ENCODE assay signal across 9 cellular contexts in the genomic region with DNA sequence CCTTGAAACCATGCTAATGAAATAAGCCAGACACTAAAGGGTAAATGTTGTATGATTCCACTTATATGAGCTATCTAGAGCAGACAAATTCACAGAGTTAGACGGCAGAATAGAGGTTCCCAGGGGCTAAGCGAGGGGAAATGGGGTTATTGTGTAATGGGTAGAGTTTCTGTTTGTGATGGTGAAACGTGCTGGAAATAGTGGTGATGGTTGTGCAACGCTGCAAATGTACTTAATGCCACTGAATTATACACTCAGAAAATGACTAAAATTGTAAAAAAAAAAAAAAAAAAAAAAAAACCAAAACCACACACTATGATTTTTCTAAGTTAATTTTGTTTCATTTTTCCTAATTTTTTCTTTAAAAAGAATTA. TPM values are rescaled to one million over a fixed set of nuclear protein-coding genes. Genes with fewer than 3 reads are reported as not detected.
A peak's percentile ranks its signal among the peaks of the same experiment; 100 is the strongest.
DNase-seq lines count a peak whose midpoint lies in the region; ATAC-seq, FAIRE-seq and TF ChIP-seq lines count a peak whose summit lies in the region.
"Had no signal": no experiment of that assay in that cellular context is flagged by ENCODE, and none has a peak within 500 bp of the region (broad histone marks: within the 10 kb centered on the region; RNA-seq: fewer than 3 reads in every experiment).

No MANE protein-coding gene starts in this region.

- TF ChIP-seq CTCF in fibroblast of the aortic adventitia (IDR thresholded peaks at IDR 0.05; ENCODE audit: insufficient read depth, low read length) = no peak

- H3K4me3 ChIP-seq in fibroblast of the aortic adventitia (ENCODE audit: low read depth, low read length) = no peak overlapping the region

- peak overlapping the region; percentile 2 for H3K27ac Mint-ChIP-seq in activated naive CD4-positive, alpha-beta T cell treated with anti-CD3 and anti-CD28 coated beads, Interleukin-2, amount 50 U/mL, for 24 hours
- peak overlapping the region; percentile 72 for H3K27ac Mint-ChIP-seq in stimulated activated effector memory CD8-positive, alpha-beta T cell treated with anti-CD3 and anti-CD28 coated beads, Interleukin-12 subunit alpha, Interleukin-12 subunit beta, amount 100 ng/mL, for 72 hours

- no peak for ATAC-seq in stimulated activated effector memory CD8-positive, alpha-beta T cell treated with anti-CD3 and anti-CD28 coated beads, Interleukin-12 subunit alpha, Interleukin-12 subunit beta, amount 100 ng/mL, for 72 hours
- no peak for ATAC-seq in HG03097 (IDR thresholded peaks at IDR 0.05; ENCODE audit: low FRiP score, unreplicated experiment)

- H3K9me3 Mint-ChIP-seq in activated naive CD4-positive, alpha-beta T cell treated with anti-CD3 and anti-CD28 coated beads, Interleukin-2, amount 50 U/mL, for 24 hours = no peaks in the 10 kb centered on the region
- no peaks in the 10 kb centered on the region for H3K9me3 Mint-ChIP-seq in stimulated activated effector memory CD8-positive, alpha-beta T cell treated with anti-CD3 and anti-CD28 coated beads, Interleukin-12 subunit alpha, Interleukin-12 subunit beta, amount 100 ng/mL, for 72 hours

- no peak overlapping the region for H3K4me3 Mint-ChIP-seq in activated naive CD4-positive, alpha-beta T cell treated with anti-CD3 and anti-CD28 coated beads, Interleukin-2, amount 50 U/mL, for 24 hours
- H3K4me3 Mint-ChIP-seq in stimulated activated effector memory CD8-positive, alpha-beta T cell treated with anti-CD3 and anti-CD28 coated beads, Interleukin-12 subunit alpha, Interleukin-12 subunit beta, amount 100 ng/mL, for 72 hours = peak overlapping the region; percentile 13

- FAIRE-seq in GM19239 (lab: Jason Lieb, UNC) = no peak

- no peak for DNase-seq in activated naive CD4-positive, alpha-beta T cell treated with anti-CD3 and anti-CD28 coated beads, Interleukin-2, amount 50 U/mL, for 16 hours
- DNase-seq in SKM-1 treated with dmso at 0.1 percent for 144 hours (lab: John Stamatoyannopoulos, UW; ENCODE audit: unreplicated experiment) = peak; percentile 86
- peak; percentile 53 for DNase-seq in fibroblast of the aortic adventitia (ENCODE audit: low read depth)
- DNase-seq in stimulated activated effector memory CD8-positive, alpha-beta T cell treated with anti-CD3 and anti-CD28 coated beads, Interleukin-12 subunit alpha, Interleukin-12 subunit beta, amount 100 ng/mL, for 72 hours (ENCODE audit: low spot score in 2 of 2) = no peak
- DNase-seq in kidney glomerular epithelial cell (lab: John Stamatoyannopoulos, UW) = no peak
- DNase-seq in GM19239 (ENCODE audit: insufficient read length, low spot score) = no peak
- DNase-seq: stimulated activated CD4-positive, alpha-beta T cell treated with anti-CD3 and anti-CD28 coated beads, Interleukin-15, amount 100 ng/mL, for 24 hours had no signal

- peaks cover 10% of the 10 kb centered on the region for H3K36me3 Mint-ChIP-seq in activated naive CD4-positive, alpha-beta T cell treated with anti-CD3 and anti-CD28 coated beads, Interleukin-2, amount 50 U/mL, for 24 hours
- peaks cover 81% of the 10 kb centered on the region for H3K36me3 Mint-ChIP-seq in stimulated activated effector memory CD8-positive, alpha-beta T cell treated with anti-CD3 and anti-CD28 coated beads, Interleukin-12 subunit alpha, Interleukin-12 subunit beta, amount 100 ng/mL, for 72 hours

- H3K27me3 Mint-ChIP-seq in activated naive CD4-positive, alpha-beta T cell treated with anti-CD3 and anti-CD28 coated beads, Interleukin-2, amount 50 U/mL, for 24 hours = no peaks in the 10 kb centered on the region

- peaks cover 45% of the 10 kb centered on the region for H3K4me1 Mint-ChIP-seq in activated naive CD4-positive, alpha-beta T cell treated with anti-CD3 and anti-CD28 coated beads, Interleukin-2, amount 50 U/mL, for 24 hours
- peaks cover 60% of the 10 kb centered on the region for H3K4me1 Mint-ChIP-seq in stimulated activated effector memory CD8-positive, alpha-beta T cell treated with anti-CD3 and anti-CD28 coated beads, Interleukin-12 subunit alpha, Interleukin-12 subunit beta, amount 100 ng/mL, for 72 hours

RNA-seq across cellular contexts. Expression of a gene that starts 30.0 kb away (rescaled TPM):
- 4.7 and 25.6 TPM in 2 replicates for total RNA-seq in fibroblast of the aortic adventitia (ENCODE audit: low replicate concordance)

RNA-seq across cellular contexts. Expression of a gene that starts 31.6 kb away (rescaled TPM):
- total RNA-seq in fibroblast of the aortic adventitia (ENCODE audit: low replicate concordance) = 90.4 and 91.3 TPM in 2 replicates

RNA-seq across cellular contexts. Expression of a gene that starts 43.1 kb away (rescaled TPM):
- total RNA-seq in fibroblast of the aortic adventitia (ENCODE audit: low replicate concordance) = 67.0 and 189 TPM in 2 replicates

RNA-seq across cellular contexts. Expression of a gene that starts 54.9 kb away (rescaled TPM):
- total RNA-seq in fibroblast of the aortic adventitia (ENCODE audit: low replicate concordance) = 144 and 187 TPM in 2 replicates

Comparison
In these comparisons a context has a peak if more than half of its experiments do, and no peak if none do; other contexts are left out.
1. DNase-seq: peak in SKM-1 treated with dmso at 0.1 percent for 144 hours (single experiment) and fibroblast of the aortic adventitia (single experiment); none in activated naive CD4-positive, alpha-beta T cell treated with anti-CD3 and anti-CD28 coated beads, Interleukin-2, amount 50 U/mL, for 16 hours (single experiment), stimulated activated effector memory CD8-positive, alpha-beta T cell treated with anti-CD3 and anti-CD28 coated beads, Interleukin-12 subunit alpha, Interleukin-12 subunit beta, amount 100 ng/mL, for 72 hours (0 of 2), kidney glomerular epithelial cell (single experiment) and GM19239 (single experiment).